8 cellular contexts compared by ENCODE assay signal in genomic region chr1:206909167-206909882, GRCh38. TPM values are rescaled to one million over a fixed set of nuclear protein-coding genes. Genes with fewer than 3 reads are reported as not detected.
DNase-seq lines count a peak whose midpoint lies in the region; ATAC-seq, FAIRE-seq and TF ChIP-seq lines count a peak whose summit lies in the region.

No MANE protein-coding gene starts in this region.

- no TSS peak for BruUV-seq in K562 (replicated peaks; lab: Mats Ljungman, UMichigan)

- TF ChIP-seq CTCF in A549 (IDR thresholded peaks at IDR 0.05) (no peak), K562 (IDR thresholded peaks at IDR 0.05 in 2 of 3, conservative IDR thresholded peaks at IDR 0.05 in 1 of 3; ENCODE audit: insufficient read depth in 2 of 3, low read depth in 1 of 3, low read length in 3 of 3) (0 out of 6 replicates have a peak, but pooled peaks of 1 of the 3 experiments have one; percentile 10)

- intact Hi-C loops in K562 (cut with micrococcal nuclease): no loop called here

- H3K4me3 ChIP-seq in A549: peak overlapping the region; percentile 63
- peak overlapping the region; percentile 52 for H3K4me3 ChIP-seq in SJSA1
- H3K4me3 ChIP-seq in K562: peak overlapping the region; percentile 41

- H3K27ac Mint-ChIP-seq in immature natural killer cell: peak overlapping the region in 5 of 6 donors; percentile 13 to 75 (median 66)

- 0 out of 2 replicates have a peak, but pooled peaks cover 3% of the 10 kb centered on the region for H4K20me1 ChIP-seq in K562 (replicated peaks; ENCODE audit: control insufficient read depth, insufficient read depth, low read length)

- TF ChIP-seq POLR2A in A549 (IDR thresholded peaks at IDR 0.05; ENCODE audit: low read length) (no peak), K562 (conservative IDR thresholded peaks at IDR 0.05) (no peak)

- H3K27me3 Mint-ChIP-seq in immature natural killer cell (ENCODE audit: low read depth in 3 of 3): no peaks in the 10 kb centered on the region

- H3K4me1 Mint-ChIP-seq in immature natural killer cell: peaks cover 76 to 84% of the 10 kb centered on the region in 2 donors

- H3K36me3 ChIP-seq in SJSA1: peaks cover 7% of the 10 kb centered on the region
- no peaks in the 10 kb centered on the region for H3K36me3 ChIP-seq in K562 (ENCODE audit: control insufficient read depth, insufficient read depth, low read length)

- no peaks in the 10 kb centered on the region for H3K79me2 ChIP-seq in K562 (ENCODE audit: control insufficient read depth, insufficient read depth, low read length)

- H3K4me1 ChIP-seq in A549 (peaks cover 23% of the 10 kb centered on the region), SJSA1 (replicated peaks) (peaks cover 35% of the 10 kb centered on the region), K562 (replicated peaks in 1 of 2; ENCODE audit: control insufficient read depth in 2 of 2, insufficient read depth in 2 of 2, low read length in 2 of 2) (peaks cover 9 to 18% of the 10 kb centered on the region in 2 experiments; a peak in 4 of 5 replicates)

- H3K27ac ChIP-seq in A549: peak overlapping the region; percentile 72 to 84
- H3K27ac ChIP-seq in SJSA1: peak overlapping the region; percentile 45
- no peak overlapping the region for H3K27ac ChIP-seq in K562 (ENCODE audit: extremely low read depth, low read depth, low read length)

- H3K4me3 Mint-ChIP-seq in immature natural killer cell: peak overlapping the region in 3 of 5 donors; percentile 4 to 52 (median 30)

- TF ChIP-seq RAD21 in A549 (conservative IDR thresholded peaks at IDR 0.05 in 1 of 2, IDR thresholded peaks at IDR 0.05 in 1 of 2): no peak
- TF ChIP-seq RAD21 in K562 (CRISPR knock-in tag; conservative IDR thresholded peaks at IDR 0.05 in 1 of 2, IDR thresholded peaks at IDR 0.05 in 1 of 2): no peak

- CTCF ChIA-PET in A549 (lab: Yijun Ruan, JAX) (interaction anchor here (0.7 to 5.1 kb wide), 41 partner anchors 10 to 430 kb away, joined by 3 to 50 read pairs (median 4); partner anchors contain the start of genes DYRK3, EIF2D, FCMR and IL10), K562 (lab: Yijun Ruan, JAX; ENCODE audit: low intra/inter-chr PET ratio) (interaction anchor here (0.7 to 3.8 kb wide), 4 partner anchors 170 to 391 kb away, joined by 3 to 27 read pairs (median 8); no protein-coding TSS in a partner anchor)

- DNase-seq in A549 (ENCODE audit: low read depth in 1 of 2, low spot score in 1 of 2): peak; percentile 35 to 73
- DNase-seq in HK-2 (ENCODE audit: unreplicated experiment): peak; percentile 65
- DNase-seq in SJSA1 (ENCODE audit: low read depth in 1 of 2, low spot score in 2 of 2): peak; percentile 53 to 55
- DNase-seq in K562 (ENCODE audit: extremely low read depth in 1 of 4, low spot score in 3 of 4): peak; percentile 43 to 77 (median 63)
- no peak for DNase-seq in immature natural killer cell
- DNase-seq in stimulated activated CD4-positive, alpha-beta T cell treated with anti-CD3 and anti-CD28 coated beads, Interleukin-4, amount 100 ng/mL, for 1 hour: peak; percentile 61

- H3K9ac ChIP-seq in K562 (ENCODE audit: insufficient read depth in 1 of 2, low read depth in 2 of 2, low read length in 2 of 2): peak overlapping the region in 1 of 2 experiments; percentile 83; a peak in 2 of 4 replicates

- no peaks in the 10 kb centered on the region for H3K27me3 ChIP-seq in SJSA1 (replicated peaks)
- H3K27me3 ChIP-seq in K562 (ENCODE audit: control insufficient read depth in 2 of 2, insufficient read depth in 2 of 2, low read length in 2 of 2): peaks cover 27 to 50% of the 10 kb centered on the region in 2 experiments; a peak in 4 of 5 replicates

- H3K9me3 Mint-ChIP-seq in immature natural killer cell: no peaks in the 10 kb centered on the region

- H2AFZ ChIP-seq in K562 (ENCODE audit: low read depth, low read length): peak overlapping the region; percentile 61

- peak; percentile 68 to 83 for ATAC-seq in A549
- ATAC-seq in K562: peak; percentile 64
- no peak for ATAC-seq in GM18861 (IDR thresholded peaks at IDR 0.05; ENCODE audit: unreplicated experiment)
- no peak for ATAC-seq in HG03135 (IDR thresholded peaks at IDR 0.05; ENCODE audit: unreplicated experiment)

- peaks cover 25 to 55% (median 42%) of the 10 kb centered on the region in 3 donors for H3K36me3 Mint-ChIP-seq in immature natural killer cell

- H3K4me2 ChIP-seq in A549: peak overlapping the region; percentile 91
- peak overlapping the region; percentile 66 for H3K4me2 ChIP-seq in K562 (ENCODE audit: insufficient read depth, low read length)

- POLR2A ChIA-PET in A549 (lab: Yijun Ruan, JAX): interaction anchor here (0.7 to 2.2 kb wide), 3 partner anchors 18 to 274 kb away, joined by 4 to 11 read pairs (median 6); partner anchors contain the start of gene DYRK3
- POLR2A ChIA-PET in K562 (lab: Yijun Ruan, JAX): interaction anchor here (0.6 to 1.7 kb wide), 9 partner anchors 12 to 351 kb away, joined by 3 to 5 read pairs (median 4); partner anchors contain the start of genes FCMR and IL20

- in situ Hi-C loops in K562 (cut with MboI): loop anchor here (25.0 kb wide), 1 partner anchor 297 kb away; the partner anchor contains the start of gene EIF2D

- 4% methylated on average over 15 of the region's 69 CpGs for WGBS in A549 (ENCODE audit: missing lambda C conversion rate)
- 2% methylated on average over 59 of the region's 69 CpGs for WGBS in K562 (ENCODE audit: insufficient coverage, low coverage, missing lambda C conversion rate)

- FAIRE-seq in A549 (lab: Jason Lieb, UNC): no peak
- no peak for FAIRE-seq in K562 (lab: Jason Lieb, UNC)

- TF ChIP-seq EP300 in A549 (IDR thresholded peaks at IDR 0.05): no peak
- TF ChIP-seq EP300 in K562 (IDR thresholded peaks at IDR 0.05; ENCODE audit: low read length): no peak

- H3K9me3 ChIP-seq in A549: no peaks in the 10 kb centered on the region
- peaks cover 5% of the 10 kb centered on the region; the same call in 1 of the 2 replicates for H3K9me3 ChIP-seq in SJSA1 (replicated peaks)
- H3K9me3 ChIP-seq in K562 (replicated peaks; ENCODE audit: control insufficient read depth, insufficient read depth, low read depth, low read length): no peaks in the 10 kb centered on the region

- H3K9me1 ChIP-seq in K562 (ENCODE audit: control insufficient read depth, insufficient read depth, low read length): no peaks in the 10 kb centered on the region

RNA-seq across cellular contexts. Expression of gene IL24, which starts 12.1 kb away (rescaled TPM):
- polyA plus RNA-seq in A549 (2011; rRNA removed) (0.04 and 0.12 TPM in 2 replicates), A549 (2017; fragmentation: RNase III; extraction: RNeasy Plus Mini Kit Qiagen cat#74134 plus additional on column Dnase treatment) (0.07 TPM in 1 of 3 replicates, not detected in the others), K562 (2011; rRNA removed) (not detected in 2 replicates), K562 (2014; fragmentation: Illumina TruSeq; extraction: Trizol) (not detected in 2 replicates), K562 (2014; fragmentation: Nextera tagmentation; extraction: Ambion mirVana) (under 1 TPM in 1 of 2 experiments, not detected in 1; 0.04 TPM), K562 (2014; rRNA removed) (0.19 TPM in 1 of 2 replicates, not detected in the other), immature natural killer cell (10 to 100 TPM in 2 of 3 donors, 1 to 10 TPM in 1; 9.3 to 21.5 (median 13.3) TPM)
- polyA plus RNA-seq in A549 (2012; cell fraction: cytosol; rRNA removed): not detected in 2 replicates
- 0.02 TPM in 1 of 2 replicates, not detected in the other for polyA plus RNA-seq in A549 (2012; cell fraction: nucleus; rRNA removed)
- not detected in 2 replicates for polyA minus RNA-seq in A549 (2011; rRNA and poly(A)+ RNA removed)
- 1.5 and 3.5 TPM in 2 replicates for total RNA-seq in SJSA1 (2014; rRNA removed; shearing (Covaris generic))
- not detected in 2 replicates for total RNA-seq in K562 (2011; cell fraction: chromatin; rRNA removed; ENCODE audit: low replicate concordance)
- not detected in 2 replicates for total RNA-seq in K562 (2011; cell fraction: nucleolus; rRNA removed)
- not detected in 2 replicates for total RNA-seq in K562 (2011; cell fraction: nucleoplasm; rRNA removed)
- total RNA-seq in K562 (2014; rRNA removed) (not detected in 2 replicates), K562 (2014; rRNA removed; fragmentation: Illumina TruSeq; extraction: Trizol) (not detected in 2 replicates), K562 (2015; rRNA removed; fragmentation: Illumina TruSeq; extraction: Trizol) (not detected in 2 replicates), K562 (2021) (not detected in 2 replicates)
- 0.04 and 0.06 TPM in 2 replicates for polyA plus RNA-seq in K562 (2011; cell fraction: cytosol; rRNA removed)
- polyA plus RNA-seq in K562 (2011; cell fraction: nucleus; rRNA removed): 0.07 TPM in 1 of 2 replicates, not detected in the other
- 0.04 and 0.22 TPM in 2 replicates for polyA plus RNA-seq in K562 (2012)
- not detected in 2 replicates for polyA minus RNA-seq in K562 (2011; rRNA and poly(A)+ RNA removed)
- polyA minus RNA-seq in K562 (2011; cell fraction: cytosol; rRNA and poly(A)+ RNA removed): not detected in 2 replicates
- not detected in 2 replicates for polyA minus RNA-seq in K562 (2011; cell fraction: nucleus; rRNA and poly(A)+ RNA removed)

RNA-seq across cellular contexts. Expression of gene FCMR, which starts 12.4 kb away (rescaled TPM):
- polyA plus RNA-seq in A549 (2011; rRNA removed) (0.19 and 0.73 TPM in 2 replicates), A549 (2017; fragmentation: RNase III; extraction: RNeasy Plus Mini Kit Qiagen cat#74134 plus additional on column Dnase treatment) (0.93 to 1.3 TPM (median 1.0 TPM) in 3 replicates), K562 (2011; rRNA removed) (not detected in 2 replicates), K562 (2014; fragmentation: Illumina TruSeq; extraction: Trizol) (0.30 and 0.32 TPM in 2 replicates), K562 (2014; fragmentation: Nextera tagmentation; extraction: Ambion mirVana) (under 1 TPM in 1 of 2 experiments, not detected in 1; 0.11 TPM), K562 (2014; rRNA removed) (not detected in 2 replicates), immature natural killer cell (100 to 1,000 TPM; 255 to 454 (median 370) TPM)
- 0.94 and 1.2 TPM in 2 replicates for polyA plus RNA-seq in A549 (2012; cell fraction: cytosol; rRNA removed)
- polyA plus RNA-seq in A549 (2012; cell fraction: nucleus; rRNA removed): 0.58 and 0.61 TPM in 2 replicates
- polyA minus RNA-seq in A549 (2011; rRNA and poly(A)+ RNA removed): 0.58 and 0.91 TPM in 2 replicates
- 2.0 and 11.7 TPM in 2 replicates for total RNA-seq in SJSA1 (2014; rRNA removed; shearing (Covaris generic))
- total RNA-seq in K562 (2011; cell fraction: chromatin; rRNA removed; ENCODE audit: low replicate concordance): not detected in 2 replicates
- total RNA-seq in K562 (2011; cell fraction: nucleolus; rRNA removed): not detected in 2 replicates
- total RNA-seq in K562 (2011; cell fraction: nucleoplasm; rRNA removed): not detected in 2 replicates
- total RNA-seq in K562 (2014; rRNA removed) (not detected in 2 replicates), K562 (2014; rRNA removed; fragmentation: Illumina TruSeq; extraction: Trizol) (not detected in 2 replicates), K562 (2015; rRNA removed; fragmentation: Illumina TruSeq; extraction: Trizol) (0.11 TPM in 1 of 2 replicates, not detected in the other), K562 (2021) (0.54 and 0.82 TPM in 2 replicates)
- polyA plus RNA-seq in K562 (2011; cell fraction: cytosol; rRNA removed): 0.22 and 0.28 TPM in 2 replicates
- polyA plus RNA-seq in K562 (2011; cell fraction: nucleus; rRNA removed): 0.25 and 0.26 TPM in 2 replicates
- 0.16 and 0.55 TPM in 2 replicates for polyA plus RNA-seq in K562 (2012)
- polyA minus RNA-seq in K562 (2011; rRNA and poly(A)+ RNA removed): 0.32 TPM in 1 of 2 replicates, not detected in the other
- not detected in 2 replicates for polyA minus RNA-seq in K562 (2011; cell fraction: cytosol; rRNA and poly(A)+ RNA removed)
- polyA minus RNA-seq in K562 (2011; cell fraction: nucleus; rRNA and poly(A)+ RNA removed): not detected in 2 replicates

RNA-seq across cellular contexts. Expression of gene PIGR, which starts 36.9 kb away (rescaled TPM):
- 0.01 and 0.03 TPM in 2 replicates for polyA plus RNA-seq in A549 (2011; rRNA removed)
- 0.01 TPM in 1 of 2 replicates, not detected in the other for polyA plus RNA-seq in A549 (2012; cell fraction: cytosol; rRNA removed)
- 0.01 TPM in 2 replicates for polyA plus RNA-seq in A549 (2012; cell fraction: nucleus; rRNA removed)
- polyA plus RNA-seq in A549 (2017; fragmentation: RNase III; extraction: RNeasy Plus Mini Kit Qiagen cat#74134 plus additional on column Dnase treatment): not detected in 3 replicates
- polyA minus RNA-seq in A549 (2011; rRNA and poly(A)+ RNA removed): not detected in 2 replicates
- total RNA-seq in SJSA1 (2014; rRNA removed; shearing (Covaris generic)): not detected in 2 replicates
- not detected in 2 replicates for total RNA-seq in K562 (2011; cell fraction: chromatin; rRNA removed; ENCODE audit: low replicate concordance)
- not detected in 2 replicates for total RNA-seq in K562 (2011; cell fraction: nucleolus; rRNA removed)
- not detected in 2 replicates for total RNA-seq in K562 (2011; cell fraction: nucleoplasm; rRNA removed)
- total RNA-seq in K562 (2014; rRNA removed): 0.05 TPM in 1 of 2 replicates, not detected in the other
- total RNA-seq in K562 (2014; rRNA removed; fragmentation: Illumina TruSeq; extraction: Trizol): not detected in 2 replicates
- 0.04 TPM in 1 of 2 replicates, not detected in the other for total RNA-seq in K562 (2015; rRNA removed; fragmentation: Illumina TruSeq; extraction: Trizol)
- total RNA-seq in K562 (2021): 1.5 and 2.7 TPM in 2 replicates
- polyA plus RNA-seq in K562 (2011; rRNA removed): not detected in 2 replicates
- 0.01 TPM in 1 of 2 replicates, not detected in the other for polyA plus RNA-seq in K562 (2011; cell fraction: cytosol; rRNA removed)
- not detected in 2 replicates for polyA plus RNA-seq in K562 (2011; cell fraction: nucleus; rRNA removed)
- 0.05 and 0.10 TPM in 2 replicates for polyA plus RNA-seq in K562 (2012)
- polyA plus RNA-seq in K562 (2014; fragmentation: Illumina TruSeq; extraction: Trizol): 0.03 TPM in 1 of 2 replicates, not detected in the other
- polyA plus RNA-seq in K562 (2014; fragmentation: Nextera tagmentation; extraction: Ambion mirVana): under 1 TPM; 0.01 to 0.03 TPM
- polyA plus RNA-seq in K562 (2014; rRNA removed): not detected in 2 replicates
- polyA minus RNA-seq in K562 (2011; rRNA and poly(A)+ RNA removed): not detected in 2 replicates
- polyA minus RNA-seq in K562 (2011; cell fraction: cytosol; rRNA and poly(A)+ RNA removed): not detected in 2 replicates
- polyA minus RNA-seq in K562 (2011; cell fraction: nucleus; rRNA and poly(A)+ RNA removed): not detected in 2 replicates
- under 1 TPM in 2 of 3 donors, not detected in 1; 0.13 to 0.25 TPM for polyA plus RNA-seq in immature natural killer cell

RNA-seq across cellular contexts. Expression of gene IL20, which starts 43.9 kb away (rescaled TPM):
- polyA plus RNA-seq in A549 (2011; rRNA removed) (0.05 and 0.13 TPM in 2 replicates), A549 (2017; fragmentation: RNase III; extraction: RNeasy Plus Mini Kit Qiagen cat#74134 plus additional on column Dnase treatment) (not detected in 3 replicates), K562 (2011; rRNA removed) (not detected in 2 replicates), K562 (2014; fragmentation: Illumina TruSeq; extraction: Trizol) (not detected in 2 replicates), K562 (2014; fragmentation: Nextera tagmentation; extraction: Ambion mirVana) (not detected), K562 (2014; rRNA removed) (not detected in 2 replicates), immature natural killer cell (not detected)
- polyA plus RNA-seq in A549 (2012; cell fraction: cytosol; rRNA removed): 0.04 TPM in 1 of 2 replicates, not detected in the other
- not detected in 2 replicates for polyA plus RNA-seq in A549 (2012; cell fraction: nucleus; rRNA removed)
- not detected in 2 replicates for polyA minus RNA-seq in A549 (2011; rRNA and poly(A)+ RNA removed)
- total RNA-seq in SJSA1 (2014; rRNA removed; shearing (Covaris generic)): 0.25 and 0.53 TPM in 2 replicates
- total RNA-seq in K562 (2011; cell fraction: chromatin; rRNA removed; ENCODE audit: low replicate concordance): not detected in 2 replicates
- total RNA-seq in K562 (2011; cell fraction: nucleolus; rRNA removed): not detected in 2 replicates
- not detected in 2 replicates for total RNA-seq in K562 (2011; cell fraction: nucleoplasm; rRNA removed)
- total RNA-seq in K562 (2014; rRNA removed) (not detected in 2 replicates), K562 (2014; rRNA removed; fragmentation: Illumina TruSeq; extraction: Trizol) (not detected in 2 replicates), K562 (2015; rRNA removed; fragmentation: Illumina TruSeq; extraction: Trizol) (not detected in 2 replicates), K562 (2021) (not detected in 2 replicates)
- not detected in 2 replicates for polyA plus RNA-seq in K562 (2011; cell fraction: cytosol; rRNA removed)
- not detected in 2 replicates for polyA plus RNA-seq in K562 (2011; cell fraction: nucleus; rRNA removed)
- polyA plus RNA-seq in K562 (2012): not detected in 2 replicates
- polyA minus RNA-seq in K562 (2011; rRNA and poly(A)+ RNA removed): not detected in 2 replicates
- not detected in 2 replicates for polyA minus RNA-seq in K562 (2011; cell fraction: cytosol; rRNA and poly(A)+ RNA removed)
- polyA minus RNA-seq in K562 (2011; cell fraction: nucleus; rRNA and poly(A)+ RNA removed): not detected in 2 replicates

Comparison
In these comparisons a context has a peak if more than half of its experiments do, and no peak if none do; other contexts are left out.
1. ATAC-seq: peak in A549 (2 of 2) and K562 (single experiment); none in GM18861 (single experiment) and HG03135 (single experiment).
2. DNase-seq: peak in A549 (2 of 2), HK-2 (single experiment), SJSA1 (2 of 2), K562 (4 of 4) and stimulated activated CD4-positive, alpha-beta T cell treated with anti-CD3 and anti-CD28 coated beads, Interleukin-4, amount 100 ng/mL, for 1 hour (single experiment); none in immature natural killer cell (0 of 3).
3. RNA of gene IL24, which starts 12.1 kb away (polyA plus RNA-seq): 9.3 to 21.5 TPM in immature natural killer cell; 0.04 to 0.22 TPM in K562 and 0.02 to 0.12 TPM in A549; every median in the first group is over 4 times any median in the second.
4. RNA of gene FCMR, which starts 12.4 kb away (polyA plus RNA-seq): 255 to 454 TPM in immature natural killer cell; 0.19 to 1.3 TPM in A549 and 0.11 to 0.55 TPM in K562; every median in the first group is over 100 times any median in the second.
5. Of the 35 proteins assayed by ChIP-seq in both K562 and A549: peak only in K562: MAX and MAZ; only in A549: HDAC2; in both: SMC3; in neither: 28; mixed calls (peak in some experiments, not most) for 3.
6. Peak in every context shown above with its lines, with median percentiles within 50 percentile points of each other: H3K4me3 ChIP-seq.